1 cellular context compared by ENCODE assay signal in the genomic region with DNA sequence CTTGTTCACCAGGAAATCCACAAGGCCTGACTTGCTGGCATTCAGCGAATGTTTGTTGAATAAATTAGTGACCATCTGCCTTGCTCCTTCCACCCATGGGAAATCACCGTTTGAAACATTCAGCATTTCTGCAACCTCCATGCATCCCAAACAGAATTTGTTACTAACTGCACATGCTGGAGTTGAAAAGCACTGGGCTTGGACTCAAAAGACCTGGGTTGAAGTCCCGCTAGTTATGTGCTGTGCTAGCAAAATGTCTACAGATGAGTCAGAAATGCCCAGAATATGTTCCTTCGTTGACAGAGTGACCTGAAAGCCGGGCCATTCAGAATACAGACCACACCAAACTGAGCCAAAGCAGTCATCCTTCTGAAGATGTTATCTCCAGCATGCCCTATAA.
TF ChIP-seq lines count a peak whose summit lies in the region.

No MANE protein-coding gene starts in this region.

TF ChIP-seq in endothelial cell of umbilical vein, 7 proteins besides CTCF, POLR2A, EP300 and RAD21:
- TF ChIP-seq JUN (IDR thresholded peaks at IDR 0.05; ENCODE audit: borderline replicate concordance, insufficient read depth, insufficient read length, low read depth) (no peak), FOS (IDR thresholded peaks at IDR 0.05; ENCODE audit: borderline replicate concordance, insufficient read depth, low read length) (no peak), GATA2 (IDR thresholded peaks at IDR 0.05; ENCODE audit: insufficient read depth, insufficient read length, low read depth, low read length) (peak; percentile 48), POLR2AphosphoS5 (IDR thresholded peaks at IDR 0.05; ENCODE audit: insufficient read depth, low read depth, low read length) (no peak), EZH2 (IDR thresholded peaks at IDR 0.05; ENCODE audit: borderline replicate concordance, low read depth, low read length, severe bottlenecking) (no peak)
- TF ChIP-seq, protein P1, sequence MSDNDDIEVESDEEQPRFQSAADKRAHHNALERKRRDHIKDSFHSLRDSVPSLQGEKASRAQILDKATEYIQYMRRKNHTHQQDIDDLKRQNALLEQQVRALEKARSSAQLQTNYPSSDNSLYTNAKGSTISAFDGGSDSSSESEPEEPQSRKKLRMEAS (IDR thresholded peaks at IDR 0.05; ENCODE audit: insufficient read depth, insufficient read length): no peak
